In genomic region chr13:100290165-100290801, GRCh38 we compare ENCODE assay signal across 1 cellular context.
TF ChIP-seq lines count a peak whose summit lies in the region.

No MANE protein-coding gene starts in this region.

TF ChIP-seq in HepG2, 621 proteins besides CTCF, POLR2A, EP300 and RAD21 (continued from another document and continues in another):
- TF ChIP-seq PAXIP1 (CRISPR knock-in tag; conservative IDR thresholded peaks at IDR 0.05), result peak; percentile 59
- 0 out of 2 replicates have a peak, but pooled peaks have one; percentile 23 for TF ChIP-seq FOXA3 (CRISPR knock-in tag; IDR thresholded peaks at IDR 0.05)
- TF ChIP-seq SOX13 (IDR thresholded peaks at IDR 0.05), result no peak
- 0 out of 4 replicates have a peak, but pooled peaks of 1 of the 2 experiments have one; percentile 54 for TF ChIP-seq SOX13 (CRISPR knock-in tag; conservative IDR thresholded peaks at IDR 0.05 in 1 of 2, IDR thresholded peaks at IDR 0.05 in 1 of 2)
- TF ChIP-seq HDAC1 (CRISPR knock-in tag; IDR thresholded peaks at IDR 0.05), result 0 out of 2 replicates have a peak, but pooled peaks have one; percentile 29
- 0 out of 2 replicates have a peak, but pooled peaks have one; percentile 45 for TF ChIP-seq ZMYM2 (CRISPR knock-in tag; IDR thresholded peaks at IDR 0.05)
- TF ChIP-seq GPN1 (CRISPR knock-in tag; IDR thresholded peaks at IDR 0.05; ENCODE audit: borderline replicate concordance), result no peak
- no peak for TF ChIP-seq RXRB (CRISPR knock-in tag; IDR thresholded peaks at IDR 0.05; ENCODE audit: borderline replicate concordance)
- TF ChIP-seq AHDC1 (CRISPR knock-in tag; IDR thresholded peaks at IDR 0.05; ENCODE audit: borderline replicate concordance), result peak; percentile 53; the same call in 1 of the 2 replicates
- peak; percentile 97 for TF ChIP-seq ZNF770 (CRISPR knock-in tag; IDR thresholded peaks at IDR 0.05)
- TF ChIP-seq ARID5B (CRISPR knock-in tag; IDR thresholded peaks at IDR 0.05), result 0 out of 2 replicates have a peak, but pooled peaks have one; percentile 26
- peak; percentile 95 for TF ChIP-seq ZNF652 (CRISPR knock-in tag; IDR thresholded peaks at IDR 0.05; ENCODE audit: borderline replicate concordance, low read depth)
- TF ChIP-seq HNF1A (IDR thresholded peaks at IDR 0.05; ENCODE audit: low read depth), result 0 out of 2 replicates have a peak, but pooled peaks have one; percentile 39
- TF ChIP-seq HNF1A (CRISPR knock-in tag; IDR thresholded peaks at IDR 0.05; ENCODE audit: borderline replicate concordance), result no peak
- TF ChIP-seq CEBPB (IDR thresholded peaks at IDR 0.05; ENCODE audit: borderline replicate concordance, low read depth, low read length), result peak; percentile 78; the same call in 1 of the 2 replicates
- 0 out of 2 replicates have a peak, but pooled peaks have one; percentile 38 for TF ChIP-seq FOXP4 (CRISPR knock-in tag; IDR thresholded peaks at IDR 0.05)
- TF ChIP-seq ZNF678 (CRISPR knock-in tag; IDR thresholded peaks at IDR 0.05), result no peak
- TF ChIP-seq GATAD2A (CRISPR knock-in tag; IDR thresholded peaks at IDR 0.05), result 0 out of 2 replicates have a peak, but pooled peaks have one; percentile 28
- peak; percentile 70 for TF ChIP-seq ZMYM3 (CRISPR knock-in tag; IDR thresholded peaks at IDR 0.05)
- TF ChIP-seq ARNT (IDR thresholded peaks at IDR 0.05), result no peak
- no peak for TF ChIP-seq SOX6 (IDR thresholded peaks at IDR 0.05)
- no peak for TF ChIP-seq SOX6 (CRISPR knock-in tag; IDR thresholded peaks at IDR 0.05)
- TF ChIP-seq MED1 (CRISPR knock-in tag; IDR thresholded peaks at IDR 0.05), result 0 out of 2 replicates have a peak, but pooled peaks have one; percentile 9
- peak; percentile 88 for TF ChIP-seq MAFF (IDR thresholded peaks at IDR 0.05; ENCODE audit: low read depth, low read length)
- TF ChIP-seq RARA (CRISPR knock-in tag; IDR thresholded peaks at IDR 0.05), result peak; percentile 52; the same call in 1 of the 2 replicates
- peak; percentile 68; the same call in 1 of the 2 replicates for TF ChIP-seq HOMEZ (CRISPR knock-in tag; IDR thresholded peaks at IDR 0.05; ENCODE audit: low read depth)
- peak; percentile 39; the same call in 1 of the 2 replicates for TF ChIP-seq SOX5 (CRISPR knock-in tag; IDR thresholded peaks at IDR 0.05; ENCODE audit: borderline replicate concordance)
- peak; percentile 87 for TF ChIP-seq CEBPG (CRISPR knock-in tag; IDR thresholded peaks at IDR 0.05)
- TF ChIP-seq SRF (IDR thresholded peaks at IDR 0.05; ENCODE audit: low read depth, low read length), result peak; percentile 50; the same call in 1 of the 2 replicates
- TF ChIP-seq TEAD3 (CRISPR knock-in tag; optimal IDR thresholded peaks at IDR 0.05; ENCODE audit: borderline replicate concordance), result peak; percentile 34
